ENCODE assay signal across 1 cellular context in the genomic region with DNA sequence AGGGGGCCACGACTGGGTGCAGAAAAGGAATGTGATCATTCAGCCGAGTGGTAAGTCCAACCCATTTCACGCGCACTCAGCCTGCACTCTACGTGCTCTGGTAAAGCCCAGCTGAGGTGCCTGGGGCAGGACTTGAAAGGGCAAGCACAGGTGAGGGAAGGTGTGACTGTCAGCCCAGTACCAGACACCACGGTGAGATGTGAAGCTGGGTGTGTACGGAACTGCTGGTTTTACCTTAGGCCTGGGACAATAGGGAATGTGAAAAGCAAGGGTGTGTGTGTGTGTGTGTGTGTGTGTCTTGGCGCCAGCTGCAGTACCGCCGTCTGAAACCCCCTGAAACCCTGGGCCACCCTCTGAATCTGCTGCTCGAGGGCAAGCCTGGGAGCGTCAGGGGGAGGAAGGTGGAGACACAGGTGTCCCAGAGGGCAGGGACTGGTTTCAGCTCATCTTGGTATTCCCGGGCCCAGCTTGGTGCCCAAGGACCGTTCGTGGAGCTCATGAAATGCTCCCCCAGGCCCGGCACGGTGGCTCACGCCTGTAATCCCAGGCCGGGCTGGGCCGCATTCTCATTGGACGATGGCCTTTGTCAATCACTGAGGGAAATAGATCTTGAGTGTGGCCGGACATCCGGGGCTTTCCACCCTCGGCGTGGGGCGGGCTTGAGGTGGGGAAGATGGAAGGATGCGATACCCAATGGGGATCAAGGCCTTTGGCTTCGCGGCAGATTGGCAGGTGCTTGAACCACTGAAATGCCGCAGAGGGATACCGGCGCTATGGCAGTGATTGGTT.
TF ChIP-seq lines count a peak whose summit lies in the region.

No MANE protein-coding gene starts in this region.

TF ChIP-seq in A549, 52 proteins besides CTCF, POLR2A, EP300 and RAD21 (continued from another document):
- TF ChIP-seq ELK1 (IDR thresholded peaks at IDR 0.05; ENCODE audit: low read depth, low read length) (no peak), FOSL2 (IDR thresholded peaks at IDR 0.05) (no peak), FOSL2 (CRISPR knock-in tag; IDR thresholded peaks at IDR 0.05) (no peak), CBX2 (IDR thresholded peaks at IDR 0.05; ENCODE audit: borderline replicate concordance, low read depth) (no peak), HOXA7 (CRISPR knock-in tag; IDR thresholded peaks at IDR 0.05) (no peak), PHF8 (IDR thresholded peaks at IDR 0.05; ENCODE audit: borderline replicate concordance, low read depth) (peak; percentile 34; the same call in 1 of the 2 replicates), CHD2 (IDR thresholded peaks at IDR 0.05; ENCODE audit: low read length, partially characterized antibody) (peak; percentile 72), EHMT2 (IDR thresholded peaks at IDR 0.05; ENCODE audit: low read depth) (no peak), ZSCAN20 (CRISPR knock-in tag; IDR thresholded peaks at IDR 0.05) (no peak), PBX3 (IDR thresholded peaks at IDR 0.05) (peak; percentile 100)
- TF ChIP-seq, protein P1, sequence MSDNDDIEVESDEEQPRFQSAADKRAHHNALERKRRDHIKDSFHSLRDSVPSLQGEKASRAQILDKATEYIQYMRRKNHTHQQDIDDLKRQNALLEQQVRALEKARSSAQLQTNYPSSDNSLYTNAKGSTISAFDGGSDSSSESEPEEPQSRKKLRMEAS (IDR thresholded peaks at IDR 0.05), result peak; percentile 82
- TF ChIP-seq, protein P2, sequence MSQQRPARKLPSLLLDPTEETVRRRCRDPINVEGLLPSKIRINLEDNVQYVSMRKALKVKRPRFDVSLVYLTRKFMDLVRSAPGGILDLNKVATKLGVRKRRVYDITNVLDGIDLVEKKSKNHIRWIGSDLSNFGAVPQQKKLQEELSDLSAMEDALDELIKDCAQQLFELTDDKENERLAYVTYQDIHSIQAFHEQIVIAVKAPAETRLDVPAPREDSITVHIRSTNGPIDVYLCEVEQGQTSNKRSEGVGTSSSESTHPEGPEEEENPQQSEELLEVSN (IDR thresholded peaks at IDR 0.05; ENCODE audit: borderline replicate concordance, low read depth), result peak; percentile 58; the same call in 1 of the 2 replicates
- TF ChIP-seq, protein P3, sequence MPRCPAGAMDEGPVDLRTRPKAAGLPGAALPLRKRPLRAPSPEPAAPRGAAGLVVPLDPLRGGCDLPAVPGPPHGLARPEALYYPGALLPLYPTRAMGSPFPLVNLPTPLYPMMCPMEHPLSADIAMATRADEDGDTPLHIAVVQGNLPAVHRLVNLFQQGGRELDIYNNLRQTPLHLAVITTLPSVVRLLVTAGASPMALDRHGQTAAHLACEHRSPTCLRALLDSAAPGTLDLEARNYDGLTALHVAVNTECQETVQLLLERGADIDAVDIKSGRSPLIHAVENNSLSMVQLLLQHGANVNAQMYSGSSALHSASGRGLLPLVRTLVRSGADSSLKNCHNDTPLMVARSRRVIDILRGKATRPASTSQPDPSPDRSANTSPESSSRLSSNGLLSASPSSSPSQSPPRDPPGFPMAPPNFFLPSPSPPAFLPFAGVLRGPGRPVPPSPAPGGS (IDR thresholded peaks at IDR 0.05), result peak; percentile 44; the same call in 2 of the 3 replicates
TF ChIP-seq in A549: peak in this region for 11.
